In the genomic region with DNA sequence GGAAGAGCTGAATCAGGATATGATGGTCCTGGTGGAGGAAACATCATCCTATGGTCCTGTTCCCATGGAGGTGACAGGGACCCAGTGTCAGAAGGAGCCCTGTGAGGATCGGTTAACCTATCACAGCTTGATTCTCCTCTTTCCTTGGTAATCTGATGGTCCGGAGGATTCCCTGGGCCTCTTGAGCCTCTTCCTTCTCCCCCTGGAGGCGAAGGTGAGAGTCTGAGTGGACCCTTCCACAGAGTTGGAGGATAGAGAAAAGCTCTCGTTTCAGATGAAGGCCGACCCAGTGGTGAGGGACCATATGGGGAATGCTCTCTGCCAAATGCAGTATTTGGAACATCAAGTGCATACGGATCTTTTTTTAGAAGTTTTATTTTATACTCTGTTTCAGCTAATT, we compare ENCODE assay signal across 4 cellular contexts. TPM values are rescaled to one million over a fixed set of nuclear protein-coding genes. Genes with fewer than 3 reads are reported as not detected.
"Had no signal": no experiment of that assay in that cellular context is flagged by ENCODE, and none has a peak within 500 bp of the region (broad histone marks: within the 10 kb centered on the region; RNA-seq: fewer than 3 reads in every experiment).

No MANE protein-coding gene starts in this region.

RNA-seq across cellular contexts. Expression of a gene that starts 32.1 kb away (rescaled TPM):
- total RNA-seq: glomerular endothelial cell, lung microvascular endothelial cell, osteoblast had no signal
- polyA plus RNA-seq: naive thymus-derived CD4-positive, alpha-beta T cell had no signal
